Comparison of ENCODE assay signal across 10 cellular contexts in genomic region chr3:127628426-127628787, GRCh38. TPM values are rescaled to one million over a fixed set of nuclear protein-coding genes. Genes with fewer than 3 reads are reported as not detected.
A peak's percentile ranks its signal among the peaks of the same experiment; 100 is the strongest.
DNase-seq lines count a peak whose midpoint lies in the region; ATAC-seq, FAIRE-seq and TF ChIP-seq lines count a peak whose summit lies in the region.
"Had no signal": no experiment of that assay in that cellular context is flagged by ENCODE, and none has a peak within 500 bp of the region (broad histone marks: within the 10 kb centered on the region; RNA-seq: fewer than 3 reads in every experiment).

No MANE protein-coding gene starts in this region.

- no peaks in the 10 kb centered on the region for H3K9me3 ChIP-seq in tibial nerve
- H3K9me3 ChIP-seq: MG63 had no signal

- no peak for FAIRE-seq in frontal cortex (lab: Jason Lieb, UNC)

- no peak for ATAC-seq in activated T-helper 17 cell treated with anti-CD3 and anti-CD28 coated beads, Interleukin-2, amount 50 U/mL, for 72 hours (replicated peaks)
- ATAC-seq in memory B cell (ENCODE audit: low read depth) = no peak
- no peak for ATAC-seq in stimulated activated naive B cell treated with anti-CD40 and anti-IgM and Interleukin-4, amounts not matched to agents 10 μg/mL and 1 μg/mL and 100 μg/mL, for 72 hours (replicated peaks)

- peaks cover 20% of the 10 kb centered on the region for H3K4me1 Mint-ChIP-seq in activated naive CD4-positive, alpha-beta T cell treated with anti-CD3 and anti-CD28 coated beads for 36 hours (ENCODE audit: low read depth)
- H3K4me1 Mint-ChIP-seq in activated T-helper 17 cell treated with anti-CD3 and anti-CD28 coated beads, Interleukin-2, amount 50 U/mL, for 72 hours = peaks cover 15% of the 10 kb centered on the region
- peaks cover 21% of the 10 kb centered on the region for H3K4me1 Mint-ChIP-seq in memory B cell
- peaks cover 17 to 20% of the 10 kb centered on the region in 2 donors for H3K4me1 Mint-ChIP-seq in stimulated activated naive B cell treated with anti-CD40 and anti-IgM and Interleukin-4, amounts not matched to agents 10 μg/mL and 1 μg/mL and 100 μg/mL, for 72 hours

- no peaks in the 10 kb centered on the region for H3K9me3 Mint-ChIP-seq in activated naive CD4-positive, alpha-beta T cell treated with anti-CD3 and anti-CD28 coated beads for 36 hours
- no peaks in the 10 kb centered on the region for H3K9me3 Mint-ChIP-seq in activated T-helper 17 cell treated with anti-CD3 and anti-CD28 coated beads, Interleukin-2, amount 50 U/mL, for 72 hours
- no peaks in the 10 kb centered on the region for H3K9me3 Mint-ChIP-seq in memory B cell
- H3K9me3 Mint-ChIP-seq in stimulated activated naive B cell treated with anti-CD40 and anti-IgM and Interleukin-4, amounts not matched to agents 10 μg/mL and 1 μg/mL and 100 μg/mL, for 72 hours = no peaks in the 10 kb centered on the region

- no peak for DNase-seq in activated naive CD4-positive, alpha-beta T cell treated with anti-CD3 and anti-CD28 coated beads for 36 hours
- no peak for DNase-seq in activated naive CD4-positive, alpha-beta T cell treated with Interleukin-2 at 50 U/mL for 16 hours
- DNase-seq in memory B cell (ENCODE audit: low spot score in 2 of 2) (no peak), frontal cortex (ENCODE audit: low spot score in 2 of 2) (no peak), tibial nerve (ENCODE audit: low spot score in 2 of 2) (no peak), HuH-7.5 (ENCODE audit: low spot score) (no peak)
- DNase-seq in stimulated activated naive B cell treated with anti-CD40 and anti-IgM and Interleukin-4, amounts not matched to agents 10 μg/mL and 1 μg/mL and 100 μg/mL, for 72 hours = no peak
- DNase-seq: AML-193 had no signal

- WGBS in tibial nerve, 2 donors = 56 to 59% methylated on average over 4 of the region's 4 CpGs

- peaks cover 23% of the 10 kb centered on the region for H3K27me3 Mint-ChIP-seq in activated naive CD4-positive, alpha-beta T cell treated with anti-CD3 and anti-CD28 coated beads for 36 hours (ENCODE audit: low read depth)
- H3K27me3 Mint-ChIP-seq in activated T-helper 17 cell treated with anti-CD3 and anti-CD28 coated beads, Interleukin-2, amount 50 U/mL, for 72 hours = peaks cover 14% of the 10 kb centered on the region
- H3K27me3 Mint-ChIP-seq in memory B cell = peaks cover 8% of the 10 kb centered on the region
- H3K27me3 Mint-ChIP-seq in stimulated activated naive B cell treated with anti-CD40 and anti-IgM and Interleukin-4, amounts not matched to agents 10 μg/mL and 1 μg/mL and 100 μg/mL, for 72 hours = peaks cover 25 to 43% of the 10 kb centered on the region in 2 donors

- TF ChIP-seq EP300 in tibial nerve (IDR thresholded peaks at IDR 0.05) = no peak

- no peak overlapping the region for H3K27ac Mint-ChIP-seq in activated naive CD4-positive, alpha-beta T cell treated with anti-CD3 and anti-CD28 coated beads for 36 hours
- H3K27ac Mint-ChIP-seq in activated T-helper 17 cell treated with anti-CD3 and anti-CD28 coated beads, Interleukin-2, amount 50 U/mL, for 72 hours = no peak overlapping the region
- no peak overlapping the region for H3K27ac Mint-ChIP-seq in memory B cell
- H3K27ac Mint-ChIP-seq in stimulated activated naive B cell treated with anti-CD40 and anti-IgM and Interleukin-4, amounts not matched to agents 10 μg/mL and 1 μg/mL and 100 μg/mL, for 72 hours = no peak overlapping the region

- H3K36me3 Mint-ChIP-seq in activated naive CD4-positive, alpha-beta T cell treated with anti-CD3 and anti-CD28 coated beads for 36 hours (ENCODE audit: low read depth) = no peaks in the 10 kb centered on the region
- H3K36me3 Mint-ChIP-seq in activated T-helper 17 cell treated with anti-CD3 and anti-CD28 coated beads, Interleukin-2, amount 50 U/mL, for 72 hours (ENCODE audit: low read depth) = peaks cover 7% of the 10 kb centered on the region
- H3K36me3 Mint-ChIP-seq in memory B cell = peaks cover 1% of the 10 kb centered on the region
- peaks cover 4 to 6% of the 10 kb centered on the region in 2 donors for H3K36me3 Mint-ChIP-seq in stimulated activated naive B cell treated with anti-CD40 and anti-IgM and Interleukin-4, amounts not matched to agents 10 μg/mL and 1 μg/mL and 100 μg/mL, for 72 hours

- TF ChIP-seq POLR2A in tibial nerve (IDR thresholded peaks at IDR 0.05) = no peak

- peak overlapping the region in 1 of 4 donors; percentile 65 for H3K4me3 ChIP-seq in tibial nerve

- H3K4me3 Mint-ChIP-seq in activated naive CD4-positive, alpha-beta T cell treated with anti-CD3 and anti-CD28 coated beads for 36 hours = peak overlapping the region; percentile 59
- peak overlapping the region; percentile 63 for H3K4me3 Mint-ChIP-seq in activated T-helper 17 cell treated with anti-CD3 and anti-CD28 coated beads, Interleukin-2, amount 50 U/mL, for 72 hours
- H3K4me3 Mint-ChIP-seq in memory B cell = peak overlapping the region; percentile 76
- H3K4me3 Mint-ChIP-seq in stimulated activated naive B cell treated with anti-CD40 and anti-IgM and Interleukin-4, amounts not matched to agents 10 μg/mL and 1 μg/mL and 100 μg/mL, for 72 hours = peak overlapping the region; percentile 63 to 75

- no peaks in the 10 kb centered on the region for H3K36me3 ChIP-seq in tibial nerve
- H3K36me3 ChIP-seq: MG63 had no signal

- CTCF ChIA-PET in activated naive CD4-positive, alpha-beta T cell treated with anti-CD3 and anti-CD28 coated beads for 36 hours (lab: Charles Lee) = interaction anchor here (0.7 kb wide), 2 partner anchors 16 to 53 kb away, joined by 3 read pairs; no protein-coding TSS in a partner anchor

- no peak for TF ChIP-seq CTCF in tibial nerve (IDR thresholded peaks at IDR 0.05)

- peaks cover 0 to 18% of the 10 kb centered on the region in 2 donors for H3K27me3 ChIP-seq in tibial nerve
- H3K27me3 ChIP-seq: MG63 had no signal

- H3K27ac ChIP-seq in tibial nerve = peak overlapping the region in 2 of 4 donors; percentile 28 to 53

- intact Hi-C loops in activated naive CD4-positive, alpha-beta T cell treated with anti-CD3 and anti-CD28 coated beads for 36 hours (cut with micrococcal nuclease) = no loop called here

- peaks cover 0 to 25% (median 9%) of the 10 kb centered on the region in 4 donors for H3K4me1 ChIP-seq in tibial nerve

RNA-seq across cellular contexts. Expression of gene PODXL2, which starts 0.6 kb away (rescaled TPM):
- total RNA-seq in activated naive CD4-positive, alpha-beta T cell treated with anti-CD3 and anti-CD28 coated beads for 36 hours = 1 to 10 TPM in 1 of 2 experiments, under 1 TPM in 1; 0.98 to 1.1 TPM
- 1 to 10 TPM in 1 of 2 donors, under 1 TPM in 1; 0.69 to 1.4 TPM for total RNA-seq in activated T-helper 17 cell treated with anti-CD3 and anti-CD28 coated beads, Interleukin-2, amount 50 U/mL, for 72 hours
- total RNA-seq in frontal cortex (182 TPM), tibial nerve (10 to 100 TPM; 12.7 to 19.8 (median 14.1) TPM)

RNA-seq across cellular contexts. Expression of gene MCM2, which starts 30.2 kb away (rescaled TPM):
- total RNA-seq in activated naive CD4-positive, alpha-beta T cell treated with anti-CD3 and anti-CD28 coated beads for 36 hours = 100 to 1,000 TPM; 250 to 259 TPM
- total RNA-seq in activated T-helper 17 cell treated with anti-CD3 and anti-CD28 coated beads, Interleukin-2, amount 50 U/mL, for 72 hours = 100 to 1,000 TPM; 143 to 221 TPM
- total RNA-seq in frontal cortex = 17.1 TPM
- total RNA-seq in tibial nerve = 1 to 10 TPM; 4.2 to 7.6 (median 7.5) TPM

RNA-seq across cellular contexts. Expression of gene TPRA1, which starts 37.9 kb away (rescaled TPM):
- total RNA-seq in activated naive CD4-positive, alpha-beta T cell treated with anti-CD3 and anti-CD28 coated beads for 36 hours = 10 to 100 TPM; 15.1 to 15.9 TPM
- total RNA-seq in activated T-helper 17 cell treated with anti-CD3 and anti-CD28 coated beads, Interleukin-2, amount 50 U/mL, for 72 hours = 10 to 100 TPM; 23.1 to 32.5 TPM
- total RNA-seq in frontal cortex (17.1 TPM), tibial nerve (10 to 100 TPM; 50.3 to 75.3 (median 67.5) TPM)

RNA-seq across cellular contexts. Expression of gene ABTB1, which starts 44.3 kb away (rescaled TPM):
- total RNA-seq in activated naive CD4-positive, alpha-beta T cell treated with anti-CD3 and anti-CD28 coated beads for 36 hours = 10 to 100 TPM; 10.6 to 13.5 TPM
- total RNA-seq in activated T-helper 17 cell treated with anti-CD3 and anti-CD28 coated beads, Interleukin-2, amount 50 U/mL, for 72 hours = 10 to 100 TPM; 16.1 to 23.6 TPM
- 6.5 TPM for total RNA-seq in frontal cortex
- 100 to 1,000 TPM in 3 of 4 donors, 10 to 100 TPM in 1; 86.4 to 134 (median 121) TPM for total RNA-seq in tibial nerve
